In the genomic region with DNA sequence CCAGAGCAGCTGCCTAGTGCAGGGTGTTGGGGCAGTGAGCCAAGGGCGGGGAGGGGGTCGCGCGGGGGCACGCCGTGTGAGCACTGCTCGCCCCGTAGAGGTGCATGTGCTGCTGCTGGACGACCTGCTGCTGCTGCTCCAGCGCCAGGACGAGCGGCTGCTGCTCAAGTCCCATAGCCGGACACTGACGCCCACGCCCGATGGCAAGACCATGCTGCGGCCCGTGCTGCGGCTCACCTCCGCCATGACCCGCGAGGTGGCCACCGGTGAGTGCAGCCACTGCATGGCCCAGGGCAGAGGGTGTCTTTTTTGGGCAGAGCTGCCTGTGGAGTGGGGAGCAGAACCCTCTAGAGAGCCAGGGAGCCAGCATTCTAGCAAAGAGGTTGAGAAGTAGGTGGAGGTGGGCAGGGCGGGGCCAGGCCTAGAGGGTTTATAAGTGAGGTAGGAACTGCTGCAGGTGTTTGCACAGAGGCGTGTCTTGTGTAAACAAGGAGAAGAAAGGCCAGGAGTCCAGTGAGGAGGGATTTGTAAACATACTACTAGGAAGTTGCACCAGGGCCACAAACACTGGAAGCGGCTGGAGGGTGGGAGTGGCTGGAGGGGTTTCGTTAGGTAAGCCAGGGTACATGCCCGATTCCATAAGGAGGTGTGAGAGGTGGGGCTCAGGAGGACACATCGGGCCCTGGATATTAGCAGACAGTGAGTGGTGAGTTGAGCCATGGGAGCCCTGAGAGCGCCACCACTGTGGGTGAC, we compare ENCODE assay signal across 12 cellular contexts. TPM values are rescaled to one million over a fixed set of nuclear protein-coding genes. Genes with fewer than 3 reads are reported as not detected.
DNase-seq lines count a peak whose midpoint lies in the region; ATAC-seq and TF ChIP-seq lines count a peak whose summit lies in the region.
"Had no signal": no experiment of that assay in that cellular context is flagged by ENCODE, and none has a peak within 500 bp of the region (broad histone marks: within the 10 kb centered on the region; RNA-seq: fewer than 3 reads in every experiment).

No MANE protein-coding gene starts in this region.

- POLR2A ChIA-PET in WTC11 (lab: Charles Lee), result interaction anchor here (1.7 kb wide), 1 partner anchor 31 kb away, joined by 5 read pairs; no protein-coding TSS in a partner anchor

- CTCF ChIA-PET in WTC11 (lab: Charles Lee), result no interaction called here

- H3K36me3 Mint-ChIP-seq in WTC11, result peaks cover 29% of the 10 kb centered on the region
- H3K36me3 Mint-ChIP-seq in GM23338 (ENCODE audit: low read depth), result peaks cover 48% of the 10 kb centered on the region
- peaks cover 70% of the 10 kb centered on the region for H3K36me3 Mint-ChIP-seq in stimulated activated memory B cell treated with anti-CD40 and anti-IgM and Interleukin-4, amounts not matched to agents 10 μg/mL and 1 μg/mL and 100 μg/mL, for 72 hours

- H3K9me3 Mint-ChIP-seq in WTC11 (no peaks in the 10 kb centered on the region), GM23338 (no peaks in the 10 kb centered on the region; the same call in 2 of the 3 replicates)
- H3K9me3 Mint-ChIP-seq in stimulated activated memory B cell treated with anti-CD40 and anti-IgM and Interleukin-4, amounts not matched to agents 10 μg/mL and 1 μg/mL and 100 μg/mL, for 72 hours, result no peaks in the 10 kb centered on the region
- H3K9me3 Mint-ChIP-seq: natural killer cell had no signal

- H3K27ac Mint-ChIP-seq in WTC11 (no peak overlapping the region), GM23338 (no peak overlapping the region)
- H3K27ac Mint-ChIP-seq in stimulated activated memory B cell treated with anti-CD40 and anti-IgM and Interleukin-4, amounts not matched to agents 10 μg/mL and 1 μg/mL and 100 μg/mL, for 72 hours, result no peak overlapping the region

- intact Hi-C loops in psoas muscle (cut with DNase I), result no loop called here

- H3K79me1 ChIP-seq in mesenchymal stem cell (replicated peaks; ENCODE audit: low read length, poor library complexity, severe bottlenecking), result peaks cover 6% of the 10 kb centered on the region

- H3K4me2 ChIP-seq in GM23338 (no peak overlapping the region), mesenchymal stem cell (ENCODE audit: low read length, poor library complexity, severe bottlenecking) (no peak overlapping the region)

- H3K27ac ChIP-seq in GM23338 (ENCODE audit: low read depth) (no peak overlapping the region), mesenchymal stem cell (ENCODE audit: low read length, poor library complexity, severe bottlenecking) (no peak overlapping the region), psoas muscle (no peak overlapping the region)

- no peak overlapping the region for H3K9ac ChIP-seq in mesenchymal stem cell (ENCODE audit: low read length)

- H3K9me3 ChIP-seq in mesenchymal stem cell (ENCODE audit: control insufficient read depth, low read length) (no peaks in the 10 kb centered on the region), psoas muscle (no peaks in the 10 kb centered on the region)

- no peaks in the 10 kb centered on the region for H3F3A ChIP-seq in GM23338 (replicated peaks; ENCODE audit: low read depth)

- H3K36me3 ChIP-seq in GM23338 (ENCODE audit: insufficient read depth) (peaks cover 7% of the 10 kb centered on the region; the same call in 1 of the 2 replicates), mesenchymal stem cell (ENCODE audit: control insufficient read depth in 1 of 2, insufficient read depth in 2 of 2, low read depth in 1 of 2, low read length in 2 of 2) (peaks cover 71 to 85% of the 10 kb centered on the region in 2 experiments), psoas muscle (ENCODE audit: insufficient read depth in 1 of 2, low read depth in 1 of 2) (peaks cover 4 to 80% of the 10 kb centered on the region in 2 donors)

- TF ChIP-seq CTCF in WTC11 (IDR thresholded peaks at IDR 0.05) (no peak), GM23338 (conservative IDR thresholded peaks at IDR 0.05; ENCODE audit: low read depth in 2 of 2) (no peak), psoas muscle (IDR thresholded peaks at IDR 0.05) (no peak)

- H4K20me1 ChIP-seq in GM23338 (replicated peaks; ENCODE audit: insufficient read depth), result no peaks in the 10 kb centered on the region

- H3K27me3 Mint-ChIP-seq in WTC11 (ENCODE audit: low read depth) (peaks cover 3% of the 10 kb centered on the region), GM23338 (ENCODE audit: insufficient read depth, low read depth, poor library complexity) (peaks cover 7% of the 10 kb centered on the region)
- no peaks in the 10 kb centered on the region for H3K27me3 Mint-ChIP-seq in stimulated activated memory B cell treated with anti-CD40 and anti-IgM and Interleukin-4, amounts not matched to agents 10 μg/mL and 1 μg/mL and 100 μg/mL, for 72 hours

- H3K4me1 Mint-ChIP-seq in WTC11, result no peaks in the 10 kb centered on the region
- H3K4me1 Mint-ChIP-seq in GM23338, result peaks cover 11% of the 10 kb centered on the region
- peaks cover 31% of the 10 kb centered on the region for H3K4me1 Mint-ChIP-seq in stimulated activated memory B cell treated with anti-CD40 and anti-IgM and Interleukin-4, amounts not matched to agents 10 μg/mL and 1 μg/mL and 100 μg/mL, for 72 hours

- H3K9me2 ChIP-seq in GM23338 (ENCODE audit: insufficient read depth), result no peaks in the 10 kb centered on the region

- no peak overlapping the region for H2BK5ac ChIP-seq in mesenchymal stem cell (ENCODE audit: low read depth, low read length, poor library complexity, severe bottlenecking)

- no peak overlapping the region for H2BK15ac ChIP-seq in mesenchymal stem cell (ENCODE audit: low read depth, poor library complexity, severe bottlenecking)

- no peak overlapping the region for H3K18ac ChIP-seq in mesenchymal stem cell (ENCODE audit: low read depth in 1 of 2, low read length in 2 of 2)

- H3K23ac ChIP-seq in mesenchymal stem cell (ENCODE audit: low read length in 2 of 2), result no peak overlapping the region

- H3K4me3 Mint-ChIP-seq in WTC11 (no peak overlapping the region), GM23338 (no peak overlapping the region)
- H3K4me3 Mint-ChIP-seq in stimulated activated memory B cell treated with anti-CD40 and anti-IgM and Interleukin-4, amounts not matched to agents 10 μg/mL and 1 μg/mL and 100 μg/mL, for 72 hours, result no peak overlapping the region
- H3K4me3 Mint-ChIP-seq: natural killer cell had no signal

- no peak overlapping the region for H3K4ac ChIP-seq in mesenchymal stem cell (ENCODE audit: low read depth in 1 of 2, low read length in 2 of 2)

- DNase-seq in DMS153 treated with DMSO at 0.1 percent for 48 hours (lab: John Stamatoyannopoulos, UW; ENCODE audit: unreplicated experiment) (peak; percentile 91), NCI-H187 (lab: John Stamatoyannopoulos, UW) (peak; percentile 91 to 94), WTC11 (ENCODE audit: low spot score) (no peak), mucosa of gallbladder (ENCODE audit: low spot score) (peak; percentile 86), GM23338 (ENCODE audit: low spot score) (no peak), mesenchymal stem cell (no peak), psoas muscle (no peak)
- DNase-seq: natural killer cell; NK-92 treated with Interleukin-12 subunit alpha and Interleukin-12 subunit beta, amount 100 ng/mL, for 24 hours; stimulated activated CD4-positive, alpha-beta T cell treated with anti-CD3 and anti-CD28 coated beads, Interleukin-12 subunit alpha, Interleukin-12 subunit beta, amount 100 ng/mL, for 4 hours; T-helper 9 cell had no signal

- H3K27me3 ChIP-seq in GM23338 (ENCODE audit: insufficient read depth) (peaks cover 7% of the 10 kb centered on the region), mesenchymal stem cell (ENCODE audit: control insufficient read depth in 1 of 2, insufficient read depth in 1 of 2, low read length in 2 of 2) (no peaks in the 10 kb centered on the region), psoas muscle (ENCODE audit: insufficient read depth in 3 of 3, low read length in 2 of 3) (peaks cover 0 to 1% (median 0%) of the 10 kb centered on the region in 3 donors)

- WGBS in mesenchymal stem cell, result 97% methylated on average over 30 of the region's 30 CpGs
- 86 to 88% (median 87%) methylated on average over 30 of the region's 30 CpGs for WGBS in psoas muscle, 3 donors

- H2AFZ ChIP-seq in GM23338 (no peak overlapping the region), mesenchymal stem cell (ENCODE audit: low read depth, low read length) (no peak overlapping the region)

- H4K8ac ChIP-seq in mesenchymal stem cell (ENCODE audit: low read length), result no peak overlapping the region

- no peak overlapping the region for H2BK12ac ChIP-seq in mesenchymal stem cell (ENCODE audit: low read length in 2 of 2)

- no peak overlapping the region for H2AK5ac ChIP-seq in mesenchymal stem cell (ENCODE audit: low read length, severe bottlenecking)

- no peak overlapping the region for H2BK120ac ChIP-seq in mesenchymal stem cell (ENCODE audit: low read depth, low read length)

- ATAC-seq in WTC11 (no peak), GM23338 (no peak), psoas muscle (no peak)
- no peak for ATAC-seq in stimulated activated memory B cell treated with anti-CD40 and anti-IgM and Interleukin-4, amounts not matched to agents 10 μg/mL and 1 μg/mL and 100 μg/mL, for 72 hours
- ATAC-seq: natural killer cell had no signal

- H4K91ac ChIP-seq in mesenchymal stem cell (ENCODE audit: low read length), result no peak overlapping the region

- no peak overlapping the region for H3K4me3 ChIP-seq in GM23338
- no peak overlapping the region for H3K4me3 ChIP-seq in mesenchymal stem cell (ENCODE audit: insufficient read depth in 1 of 2, low read depth in 1 of 2, low read length in 2 of 2)
- H3K4me3 ChIP-seq in psoas muscle, result no peak overlapping the region

- no peak overlapping the region for H3K14ac ChIP-seq in mesenchymal stem cell (ENCODE audit: low read length in 2 of 2)

- no peaks in the 10 kb centered on the region for H3K79me2 ChIP-seq in GM23338 (replicated peaks; ENCODE audit: insufficient read depth)

- H3K4me1 ChIP-seq in GM23338 (ENCODE audit: insufficient read depth) (no peaks in the 10 kb centered on the region; the same call in 1 of the 2 replicates), mesenchymal stem cell (ENCODE audit: control insufficient read depth, insufficient read depth, low read depth, low read length) (peaks cover 2% of the 10 kb centered on the region), psoas muscle (no peaks in the 10 kb centered on the region)

RNA-seq across cellular contexts. Expression of gene ARHGEF1, which starts 21.3 kb away (rescaled TPM):
- total RNA-seq in WTC11 (2021) (77.2 to 102 TPM (median 82.9 TPM) in 3 replicates), mucosa of gallbladder (115 TPM), psoas muscle (10 to 100 TPM; 15.8 to 22.2 (median 21.3) TPM)
- total RNA-seq in GM23338 (2014; rRNA removed; shearing (Covaris generic)), result 36.8 and 44.7 TPM in 2 replicates
- polyA plus RNA-seq in GM23338 (2016; fragmentation: Nextera tagmentation; extraction: Ambion mirVana) (41.3 and 50.8 TPM in 2 replicates), psoas muscle (10 to 100 TPM; 20.4 to 28.0 (median 20.7) TPM)
- polyA plus RNA-seq in mesenchymal stem cell (2013, experiment 1 of 2), result 69.1 TPM
- 65.8 TPM for polyA plus RNA-seq in mesenchymal stem cell (2013, experiment 2 of 2)

RNA-seq across cellular contexts. Expression of gene ERFL, which starts 24.0 kb away (rescaled TPM):
- total RNA-seq in WTC11 (2021), result 0.30 to 0.66 TPM (median 0.31 TPM) in 3 replicates
- total RNA-seq in mucosa of gallbladder, result 3.4 TPM
- total RNA-seq in GM23338 (2014; rRNA removed; shearing (Covaris generic)), result 0.69 TPM in 1 of 2 replicates, not detected in the other
- 0.14 TPM in 1 of 2 replicates, not detected in the other for polyA plus RNA-seq in GM23338 (2016; fragmentation: Nextera tagmentation; extraction: Ambion mirVana)
- polyA plus RNA-seq in mesenchymal stem cell (2013, experiment 1 of 2), result 0.06 TPM
- polyA plus RNA-seq in mesenchymal stem cell (2013, experiment 2 of 2), result 0.05 TPM
- total RNA-seq in psoas muscle, result not detected
- under 1 TPM in 1 of 3 donors, not detected in 2; 0.03 TPM for polyA plus RNA-seq in psoas muscle

RNA-seq across cellular contexts. Expression of gene CD79A, which starts 27.2 kb away (rescaled TPM):
- 0.42 to 1.2 TPM (median 0.71 TPM) in 3 replicates for total RNA-seq in WTC11 (2021)
- 0.32 TPM for total RNA-seq in mucosa of gallbladder
- not detected in 2 replicates for total RNA-seq in GM23338 (2014; rRNA removed; shearing (Covaris generic))
- polyA plus RNA-seq in GM23338 (2016; fragmentation: Nextera tagmentation; extraction: Ambion mirVana), result 0.27 and 0.47 TPM in 2 replicates
- 0.28 TPM for polyA plus RNA-seq in mesenchymal stem cell (2013, experiment 1 of 2)
- polyA plus RNA-seq in mesenchymal stem cell (2013, experiment 2 of 2), result 0.32 TPM
- total RNA-seq in psoas muscle, result 1 to 10 TPM in 2 of 4 donors, under 1 TPM in 2; 0.30 to 1.4 (median 0.91) TPM
- 1 to 10 TPM in 1 of 3 donors, under 1 TPM in 2; 0.30 to 1.3 (median 0.87) TPM for polyA plus RNA-seq in psoas muscle

RNA-seq across cellular contexts. Expression of gene RPS19, which starts 44.2 kb away (rescaled TPM):
- 3,152 to 3,787 TPM (median 3,713 TPM) in 3 replicates for total RNA-seq in WTC11 (2021)
- 1,211 TPM for total RNA-seq in mucosa of gallbladder
- total RNA-seq in GM23338 (2014; rRNA removed; shearing (Covaris generic)), result 631 and 1,798 TPM in 2 replicates
- 4,053 and 4,073 TPM in 2 replicates for polyA plus RNA-seq in GM23338 (2016; fragmentation: Nextera tagmentation; extraction: Ambion mirVana)
- polyA plus RNA-seq in mesenchymal stem cell (2013, experiment 1 of 2), result 2,789 TPM
- polyA plus RNA-seq in mesenchymal stem cell (2013, experiment 2 of 2), result 2,879 TPM
- total RNA-seq in psoas muscle, result 100 to 1,000 TPM; 593 to 962 (median 730) TPM
- polyA plus RNA-seq in psoas muscle, result 1,000 to 10,000 TPM; 1,218 to 2,236 (median 1,284) TPM

RNA-seq across cellular contexts. Expression of gene RABAC1, which starts 54.8 kb away (rescaled TPM):
- total RNA-seq in WTC11 (2021), result 159 to 184 TPM (median 159 TPM) in 3 replicates
- total RNA-seq in mucosa of gallbladder, result 188 TPM
- 113 and 151 TPM in 2 replicates for total RNA-seq in GM23338 (2014; rRNA removed; shearing (Covaris generic))
- polyA plus RNA-seq in GM23338 (2016; fragmentation: Nextera tagmentation; extraction: Ambion mirVana), result 206 and 215 TPM in 2 replicates
- 292 TPM for polyA plus RNA-seq in mesenchymal stem cell (2013, experiment 1 of 2)
- 293 TPM for polyA plus RNA-seq in mesenchymal stem cell (2013, experiment 2 of 2)
- 10 to 100 TPM; 48.9 to 65.3 (median 55.9) TPM for total RNA-seq in psoas muscle
- polyA plus RNA-seq in psoas muscle, result 100 to 1,000 TPM in 2 of 3 donors, 10 to 100 TPM in 1; 97.6 to 131 (median 102) TPM

Comparison
In these comparisons a context has a peak if more than half of its experiments do, and no peak if none do; other contexts are left out.
1. DNase-seq: peak in DMS153 treated with DMSO at 0.1 percent for 48 hours (single experiment), NCI-H187 (2 of 2) and mucosa of gallbladder (single experiment); none in WTC11 (single experiment), GM23338 (single experiment), mesenchymal stem cell (single experiment) and psoas muscle (0 of 2).